1 cellular context compared by ENCODE assay signal in the genomic region with DNA sequence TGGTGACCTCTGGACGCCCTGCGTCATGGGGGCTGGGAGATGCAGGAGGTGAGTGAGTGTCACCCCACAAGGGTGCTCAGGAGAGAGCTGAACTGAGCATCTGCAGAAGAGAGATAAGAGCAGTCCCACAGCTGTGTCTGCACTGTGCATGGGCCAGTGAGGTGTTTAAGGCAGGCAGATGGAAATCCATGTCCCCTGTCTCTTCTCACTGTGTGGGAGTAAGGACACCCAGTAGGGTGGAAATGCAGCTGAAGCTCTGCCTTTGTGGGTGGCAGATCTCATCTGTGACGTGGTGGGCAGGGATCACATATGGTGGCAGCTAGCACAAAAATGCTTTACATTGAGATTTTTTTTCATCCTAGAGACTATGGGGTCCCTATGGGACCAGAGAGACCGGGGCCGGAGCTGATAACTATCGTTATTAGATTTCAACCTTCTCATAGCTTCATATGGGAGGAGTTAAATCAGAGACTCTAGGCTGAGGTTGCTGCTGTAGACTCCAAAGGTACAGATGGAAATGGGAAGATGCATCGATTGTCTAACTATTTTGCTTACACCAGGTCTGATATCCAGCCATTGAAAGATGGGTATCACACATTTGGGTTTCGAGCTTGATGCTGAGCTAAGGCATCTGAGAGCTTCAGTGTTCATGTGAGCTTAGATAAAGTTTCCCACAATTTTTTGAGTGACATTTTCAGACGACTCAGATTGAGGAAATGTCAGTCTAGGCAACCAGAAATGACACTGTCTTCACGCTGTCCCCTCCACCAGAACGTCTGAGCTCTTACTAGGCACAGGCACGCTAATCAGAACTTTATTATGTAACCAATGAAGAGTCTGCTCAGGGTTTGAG.
TF ChIP-seq lines count a peak whose summit lies in the region.

No MANE protein-coding gene starts in this region.

TF ChIP-seq in K562, 482 proteins besides CTCF, POLR2A, EP300 and RAD21 (continued from another document):
- TF ChIP-seq, protein P1, sequence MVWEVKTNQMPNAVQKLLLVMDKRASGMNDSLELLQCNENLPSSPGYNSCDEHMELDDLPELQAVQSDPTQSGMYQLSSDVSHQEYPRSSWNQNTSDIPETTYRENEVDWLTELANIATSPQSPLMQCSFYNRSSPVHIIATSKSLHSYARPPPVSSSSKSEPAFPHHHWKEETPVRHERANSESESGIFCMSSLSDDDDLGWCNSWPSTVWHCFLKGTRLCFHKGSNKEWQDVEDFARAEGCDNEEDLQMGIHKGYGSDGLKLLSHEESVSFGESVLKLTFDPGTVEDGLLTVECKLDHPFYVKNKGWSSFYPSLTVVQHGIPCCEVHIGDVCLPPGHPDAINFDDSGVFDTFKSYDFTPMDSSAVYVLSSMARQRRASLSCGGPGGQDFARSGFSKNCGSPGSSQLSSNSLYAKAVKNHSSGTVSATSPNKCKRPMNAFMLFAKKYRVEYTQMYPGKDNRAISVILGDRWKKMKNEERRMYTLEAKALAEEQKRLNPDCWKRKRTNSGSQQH (CRISPR knock-in tag; IDR thresholded peaks at IDR 0.05) = peak; percentile 74; the same call in 1 of the 2 replicates
- TF ChIP-seq MYBL2 (IDR thresholded peaks at IDR 0.05; ENCODE audit: low read depth) = no peak
- TF ChIP-seq MYBL2 (CRISPR knock-in tag; IDR thresholded peaks at IDR 0.05; ENCODE audit: borderline replicate concordance) = no peak
- peak; percentile 85 for TF ChIP-seq KHSRP (IDR thresholded peaks at IDR 0.05)
- TF ChIP-seq DACH1 (IDR thresholded peaks at IDR 0.05; ENCODE audit: partially characterized antibody) = peak; percentile 98
- TF ChIP-seq HIVEP1 (CRISPR knock-in tag; IDR thresholded peaks at IDR 0.05) = no peak
- TF ChIP-seq DPF2 (IDR thresholded peaks at IDR 0.05) = peak; percentile 99
- TF ChIP-seq, protein P2, sequence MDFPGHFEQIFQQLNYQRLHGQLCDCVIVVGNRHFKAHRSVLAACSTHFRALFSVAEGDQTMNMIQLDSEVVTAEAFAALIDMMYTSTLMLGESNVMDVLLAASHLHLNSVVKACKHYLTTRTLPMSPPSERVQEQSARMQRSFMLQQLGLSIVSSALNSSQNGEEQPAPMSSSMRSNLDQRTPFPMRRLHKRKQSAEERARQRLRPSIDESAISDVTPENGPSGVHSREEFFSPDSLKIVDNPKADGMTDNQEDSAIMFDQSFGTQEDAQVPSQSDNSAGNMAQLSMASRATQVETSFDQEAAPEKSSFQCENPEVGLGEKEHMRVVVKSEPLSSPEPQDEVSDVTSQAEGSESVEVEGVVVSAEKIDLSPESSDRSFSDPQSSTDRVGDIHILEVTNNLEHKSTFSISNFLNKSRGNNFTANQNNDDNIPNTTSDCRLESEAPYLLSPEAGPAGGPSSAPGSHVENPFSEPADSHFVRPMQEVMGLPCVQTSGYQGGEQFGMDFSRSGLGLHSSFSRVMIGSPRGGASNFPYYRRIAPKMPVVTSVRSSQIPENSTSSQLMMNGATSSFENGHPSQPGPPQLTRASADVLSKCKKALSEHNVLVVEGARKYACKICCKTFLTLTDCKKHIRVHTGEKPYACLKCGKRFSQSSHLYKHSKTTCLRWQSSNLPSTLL (IDR thresholded peaks at IDR 0.05) = no peak
- peak; percentile 83 for TF ChIP-seq CREB1 (IDR thresholded peaks at IDR 0.05)
- TF ChIP-seq CREB1 (CRISPR knock-in tag; IDR thresholded peaks at IDR 0.05) = peak; percentile 66; the same call in 1 of the 2 replicates
- TF ChIP-seq ARID2 (IDR thresholded peaks at IDR 0.05) = no peak
- TF ChIP-seq ZKSCAN3 (CRISPR knock-in tag; IDR thresholded peaks at IDR 0.05) = no peak
- TF ChIP-seq DIDO1 (tag; IDR thresholded peaks at IDR 0.05; ENCODE audit: low read depth) = no peak
- TF ChIP-seq, protein P3, sequence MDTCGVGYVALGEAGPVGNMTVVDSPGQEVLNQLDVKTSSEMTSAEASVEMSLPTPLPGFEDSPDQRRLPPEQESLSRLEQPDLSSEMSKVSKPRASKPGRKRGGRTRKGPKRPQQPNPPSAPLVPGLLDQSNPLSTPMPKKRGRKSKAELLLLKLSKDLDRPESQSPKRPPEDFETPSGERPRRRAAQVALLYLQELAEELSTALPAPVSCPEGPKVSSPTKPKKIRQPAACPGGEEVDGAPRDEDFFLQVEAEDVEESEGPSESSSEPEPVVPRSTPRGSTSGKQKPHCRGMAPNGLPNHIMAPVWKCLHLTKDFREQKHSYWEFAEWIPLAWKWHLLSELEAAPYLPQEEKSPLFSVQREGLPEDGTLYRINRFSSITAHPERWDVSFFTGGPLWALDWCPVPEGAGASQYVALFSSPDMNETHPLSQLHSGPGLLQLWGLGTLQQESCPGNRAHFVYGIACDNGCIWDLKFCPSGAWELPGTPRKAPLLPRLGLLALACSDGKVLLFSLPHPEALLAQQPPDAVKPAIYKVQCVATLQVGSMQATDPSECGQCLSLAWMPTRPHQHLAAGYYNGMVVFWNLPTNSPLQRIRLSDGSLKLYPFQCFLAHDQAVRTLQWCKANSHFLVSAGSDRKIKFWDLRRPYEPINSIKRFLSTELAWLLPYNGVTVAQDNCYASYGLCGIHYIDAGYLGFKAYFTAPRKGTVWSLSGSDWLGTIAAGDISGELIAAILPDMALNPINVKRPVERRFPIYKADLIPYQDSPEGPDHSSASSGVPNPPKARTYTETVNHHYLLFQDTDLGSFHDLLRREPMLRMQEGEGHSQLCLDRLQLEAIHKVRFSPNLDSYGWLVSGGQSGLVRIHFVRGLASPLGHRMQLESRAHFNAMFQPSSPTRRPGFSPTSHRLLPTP (IDR thresholded peaks at IDR 0.05; ENCODE audit: borderline replicate concordance, extremely low read depth, insufficient read length) = no peak
- TF ChIP-seq ESRRB (CRISPR knock-in tag; IDR thresholded peaks at IDR 0.05; ENCODE audit: borderline replicate concordance) = no peak
- TF ChIP-seq ZNF830 (CRISPR knock-in tag; IDR thresholded peaks at IDR 0.05) = no peak
- peak; percentile 97 for TF ChIP-seq CC2D1A (IDR thresholded peaks at IDR 0.05)
- TF ChIP-seq MAZ (CRISPR knock-in tag; conservative IDR thresholded peaks at IDR 0.05 in 1 of 2, IDR thresholded peaks at IDR 0.05 in 1 of 2) = peak; percentile 83 to 96
- no peak for TF ChIP-seq HMG20B (CRISPR knock-in tag; IDR thresholded peaks at IDR 0.05)
